In genomic region chr2:156589381-156590079, GRCh38 we compare ENCODE assay signal across 8 cellular contexts.
DNase-seq lines count a peak whose midpoint lies in the region; ATAC-seq and TF ChIP-seq lines count a peak whose summit lies in the region.

No MANE protein-coding gene starts in this region.

- no peaks in the 10 kb centered on the region for H3K79me2 ChIP-seq in PC-9 (ENCODE audit: low read depth)

- POLR2A ChIA-PET in PC-9 (lab: Charles Lee; ENCODE audit: unreplicated experiment) = no interaction called here

- ATAC-seq in GM19455 (IDR thresholded peaks at IDR 0.05; ENCODE audit: unreplicated experiment) (peak; percentile 62), lower lobe of right lung (peak; percentile 37 to 76)

- H4K20me1 ChIP-seq in PC-9 (ENCODE audit: insufficient read depth) = no peaks in the 10 kb centered on the region

- H3K27ac ChIP-seq in PC-9 (no peak overlapping the region), lower lobe of right lung (no peak overlapping the region)

- no peaks in the 10 kb centered on the region for H3K9me2 ChIP-seq in PC-9 (ENCODE audit: insufficient read depth)

- H3K9me3 ChIP-seq in PC-9 (ENCODE audit: insufficient read depth, low read depth) (no peaks in the 10 kb centered on the region), lower lobe of right lung (no peaks in the 10 kb centered on the region)

- no peak overlapping the region for H3K4me2 ChIP-seq in PC-9

- H3K4me3 ChIP-seq in PC-9 = no peak overlapping the region
- H3K4me3 ChIP-seq in choroid plexus epithelial cell (ENCODE audit: low read depth, low read length) = no peak overlapping the region
- no peak overlapping the region for H3K4me3 ChIP-seq in lower lobe of right lung

- H3K36me3 ChIP-seq in PC-9 (ENCODE audit: low read depth) (no peaks in the 10 kb centered on the region), lower lobe of right lung (no peaks in the 10 kb centered on the region)

- no peaks in the 10 kb centered on the region for H3F3A ChIP-seq in PC-9 (ENCODE audit: insufficient read depth, low read depth)

- DNase-seq in NCI-H524 (lab: John Stamatoyannopoulos, UW) (peak; percentile 27 to 45), NCI-H524 treated with DMSO at 0.1 percent for 48 hours (lab: John Stamatoyannopoulos, UW) (no peak), HPDE6-E6E7 (ENCODE audit: extremely low spot score) (peak; percentile 21), PC-9 (no peak), choroid plexus epithelial cell (ENCODE audit: low read depth) (peak; percentile 78), lower lobe of right lung (no peak)
- no peak for DNase-seq in activated CD4-positive, CD25-positive, alpha-beta regulatory T cell treated with anti-CD3 and anti-CD28 coated beads, Interleukin-2, amount 50 U/mL, for 72 hours

- H2AFZ ChIP-seq in PC-9 = no peak overlapping the region

- intact Hi-C loops in PC-9 (cut with micrococcal nuclease; ENCODE audit: unreplicated experiment) = loop anchor here (1.0 to 10.0 kb wide), 7 partner anchors 189 to 1215 kb away; no protein-coding TSS in a partner anchor
- intact Hi-C loops in lower lobe of right lung (cut with DNase I) = no loop called here

- TF ChIP-seq CTCF in PC-9 (conservative IDR thresholded peaks at IDR 0.05) (peak; percentile 65), choroid plexus epithelial cell (conservative IDR thresholded peaks at IDR 0.05; ENCODE audit: low read depth, low read length) (peak; percentile 67), lower lobe of right lung (IDR thresholded peaks at IDR 0.05) (peak; percentile 49)

- CTCF ChIA-PET in PC-9 (lab: Charles Lee) = interaction anchor here (0.5 to 0.7 kb wide), 2 partner anchors 249 to 1208 kb away, joined by 3 read pairs; no protein-coding TSS in a partner anchor

- H3K27me3 ChIP-seq in PC-9 (ENCODE audit: insufficient read depth, low read depth) (no peaks in the 10 kb centered on the region), lower lobe of right lung (ENCODE audit: low read depth) (no peaks in the 10 kb centered on the region)

- H3K4me1 ChIP-seq in PC-9 (replicated peaks; ENCODE audit: insufficient read depth) (no peaks in the 10 kb centered on the region), lower lobe of right lung (no peaks in the 10 kb centered on the region)

- no TSS peak for BruUV-seq in PC-9 (replicated peaks; lab: Mats Ljungman, UMichigan)

Comparison
In these comparisons a context has a peak if more than half of its experiments do, and no peak if none do; other contexts are left out.
1. DNase-seq: peak in NCI-H524 (2 of 2), HPDE6-E6E7 (single experiment) and choroid plexus epithelial cell (single experiment); none in NCI-H524 treated with DMSO at 0.1 percent for 48 hours (single experiment), PC-9 (0 of 2), lower lobe of right lung (single experiment) and activated CD4-positive, CD25-positive, alpha-beta regulatory T cell treated with anti-CD3 and anti-CD28 coated beads, Interleukin-2, amount 50 U/mL, for 72 hours (single experiment).
2. Peak in every context shown above with its lines, with median percentiles within 50 percentile points of each other: CTCF ChIP-seq.